In genomic region chr2:182763311-182763912, GRCh38 we compare ENCODE assay signal across 9 cellular contexts. TPM values are rescaled to one million over a fixed set of nuclear protein-coding genes. Genes with fewer than 3 reads are reported as not detected.
DNase-seq lines count a peak whose midpoint lies in the region; ATAC-seq and TF ChIP-seq lines count a peak whose summit lies in the region.
"Had no signal": no experiment of that assay in that cellular context is flagged by ENCODE, and none has a peak within 500 bp of the region (broad histone marks: within the 10 kb centered on the region; RNA-seq: fewer than 3 reads in every experiment).

No MANE protein-coding gene starts in this region.

- CTCF ChIA-PET in WTC11 (lab: Charles Lee): interaction anchor here (0.6 to 2.6 kb wide), 24 partner anchors 10 to 315 kb away, joined by 3 to 19 read pairs (median 4); partner anchors contain the start of genes DNAJC10, DUSP19 and FRZB

- H3K4me3 Mint-ChIP-seq in WTC11: no peak overlapping the region
- no peak overlapping the region for H3K4me3 Mint-ChIP-seq in immature natural killer cell
- H3K4me3 Mint-ChIP-seq in effector memory CD8-positive, alpha-beta T cell: no peak overlapping the region
- H3K4me3 Mint-ChIP-seq: activated naive CD8-positive, alpha-beta T cell treated with anti-CD3 and anti-CD28 coated beads, Interleukin-2, amount 10 ng/mL, durations not matched to agents 7 days and 5 days had no signal

- H3K27me3 Mint-ChIP-seq in WTC11 (ENCODE audit: low read depth) (no peaks in the 10 kb centered on the region), immature natural killer cell (ENCODE audit: low read depth in 3 of 3) (peaks cover 0 to 1% (median 0%) of the 10 kb centered on the region in 3 donors)
- H3K27me3 Mint-ChIP-seq in effector memory CD8-positive, alpha-beta T cell: no peaks in the 10 kb centered on the region
- H3K27me3 Mint-ChIP-seq: activated naive CD8-positive, alpha-beta T cell treated with anti-CD3 and anti-CD28 coated beads, Interleukin-2, amount 10 ng/mL, durations not matched to agents 7 days and 5 days had no signal

- peak; percentile 76 for ATAC-seq in WTC11
- no peak for ATAC-seq in stimulated activated naive CD8-positive, alpha-beta T cell treated with anti-CD3 and anti-CD28 coated beads, Interleukin-15, Interleukin-2, amounts not matched to agents 100 U/mL and 50 U/mL, for 24 hours
- no peak for ATAC-seq in effector memory CD8-positive, alpha-beta T cell (replicated peaks)

- no peak overlapping the region for H3K4me3 ChIP-seq in LNCaP clone FGC (ENCODE audit: low read depth, low read length)

- H3K27ac Mint-ChIP-seq in WTC11 (no peak overlapping the region), immature natural killer cell (no peak overlapping the region)
- no peak overlapping the region for H3K27ac Mint-ChIP-seq in effector memory CD8-positive, alpha-beta T cell
- H3K27ac Mint-ChIP-seq: activated naive CD8-positive, alpha-beta T cell treated with anti-CD3 and anti-CD28 coated beads, Interleukin-2, amount 10 ng/mL, durations not matched to agents 7 days and 5 days had no signal

- peak; percentile 54 for TF ChIP-seq CTCF in LNCaP clone FGC (IDR thresholded peaks at IDR 0.05; ENCODE audit: control insufficient read depth, extremely low read depth, insufficient read depth)
- TF ChIP-seq CTCF in WTC11 (IDR thresholded peaks at IDR 0.05): peak; percentile 51; the same call in 1 of the 2 replicates

- POLR2A ChIA-PET in WTC11 (lab: Charles Lee): no interaction called here

- H3K9me3 Mint-ChIP-seq in WTC11 (peaks cover 3% of the 10 kb centered on the region), immature natural killer cell (peaks cover 0 to 3% (median 0%) of the 10 kb centered on the region in 6 donors)
- no peaks in the 10 kb centered on the region for H3K9me3 Mint-ChIP-seq in effector memory CD8-positive, alpha-beta T cell
- H3K9me3 Mint-ChIP-seq: activated naive CD8-positive, alpha-beta T cell treated with anti-CD3 and anti-CD28 coated beads, Interleukin-2, amount 10 ng/mL, durations not matched to agents 7 days and 5 days had no signal

- peak; percentile 10 to 33 for DNase-seq in SHP77 (lab: John Stamatoyannopoulos, UW)
- DNase-seq in SHP77 treated with DMSO at 0.1 percent for 48 hours (lab: John Stamatoyannopoulos, UW): no peak
- DNase-seq in LNCaP clone FGC (ENCODE audit: low read depth): no peak
- no peak for DNase-seq in WTC11 (ENCODE audit: low spot score)
- peak; percentile 26 for DNase-seq in iPS-NIHi7 (ENCODE audit: extremely low spot score)
- no peak for DNase-seq in stimulated activated naive CD8-positive, alpha-beta T cell treated with anti-CD3 and anti-CD28 coated beads, Interleukin-15, Interleukin-2, amounts not matched to agents 100 U/mL and 50 U/mL, for 24 hours
- DNase-seq in immature natural killer cell: no peak
- no peak for DNase-seq in effector memory CD8-positive, alpha-beta T cell
- DNase-seq: activated naive CD8-positive, alpha-beta T cell treated with anti-CD3 and anti-CD28 coated beads, Interleukin-2, amount 10 ng/mL, durations not matched to agents 7 days and 5 days had no signal

- peaks cover 30% of the 10 kb centered on the region for H3K36me3 Mint-ChIP-seq in WTC11
- H3K36me3 Mint-ChIP-seq in immature natural killer cell: peaks cover 35 to 71% (median 40%) of the 10 kb centered on the region in 3 donors
- peaks cover 31% of the 10 kb centered on the region for H3K36me3 Mint-ChIP-seq in effector memory CD8-positive, alpha-beta T cell (ENCODE audit: insufficient read depth)

- H3K4me1 Mint-ChIP-seq in WTC11 (peaks cover 2% of the 10 kb centered on the region), immature natural killer cell (no peaks in the 10 kb centered on the region)
- H3K4me1 Mint-ChIP-seq in effector memory CD8-positive, alpha-beta T cell (ENCODE audit: low read depth in 2 of 2): peaks cover 2 to 5% of the 10 kb centered on the region in 2 donors

TF ChIP-seq in WTC11, 78 proteins besides CTCF, POLR2A, EP300 and RAD21:
- TF ChIP-seq USF1 (CRISPR knock-in tag; IDR thresholded peaks at IDR 0.05): no peak
- no peak for TF ChIP-seq ZNF317 (CRISPR knock-in tag; IDR thresholded peaks at IDR 0.05; ENCODE audit: borderline replicate concordance, low read depth)
- TF ChIP-seq, protein P1, sequence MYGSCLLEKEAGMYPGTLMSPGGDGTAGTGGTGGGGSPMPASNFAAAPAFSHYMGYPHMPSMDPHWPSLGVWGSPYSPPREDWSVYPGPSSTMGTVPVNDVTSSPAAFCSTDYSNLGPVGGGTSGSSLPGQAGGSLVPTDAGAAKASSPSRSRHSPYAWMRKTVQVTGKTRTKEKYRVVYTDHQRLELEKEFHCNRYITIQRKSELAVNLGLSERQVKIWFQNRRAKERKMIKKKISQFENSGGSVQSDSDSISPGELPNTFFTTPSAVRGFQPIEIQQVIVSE (CRISPR knock-in tag; IDR thresholded peaks at IDR 0.05; ENCODE audit: borderline replicate concordance): no peak
- no peak for TF ChIP-seq GRHL2 (CRISPR knock-in tag; IDR thresholded peaks at IDR 0.05; ENCODE audit: insufficient replicate concordance, severe bottlenecking)
- TF ChIP-seq ZNF396 (CRISPR knock-in tag; IDR thresholded peaks at IDR 0.05; ENCODE audit: borderline replicate concordance): no peak
- no peak for TF ChIP-seq USF2 (CRISPR knock-in tag; IDR thresholded peaks at IDR 0.05)

RNA-seq across cellular contexts. Expression of gene DNAJC10, which starts 47.4 kb away (rescaled TPM):
- 103 to 109 TPM (median 103 TPM) in 3 replicates for total RNA-seq in WTC11 (2021)
- polyA plus RNA-seq in immature natural killer cell: 10 to 100 TPM; 50.3 to 71.3 (median 62.3) TPM

Comparison
In these comparisons a context has a peak if more than half of its experiments do, and no peak if none do; other contexts are left out.
1. DNase-seq: peak in SHP77 (2 of 2) and iPS-NIHi7 (single experiment); none in SHP77 treated with DMSO at 0.1 percent for 48 hours (single experiment), LNCaP clone FGC (single experiment), WTC11 (single experiment), stimulated activated naive CD8-positive, alpha-beta T cell treated with anti-CD3 and anti-CD28 coated beads, Interleukin-15, Interleukin-2, amounts not matched to agents 100 U/mL and 50 U/mL, for 24 hours (single experiment), immature natural killer cell (0 of 3) and effector memory CD8-positive, alpha-beta T cell (0 of 3).